ENCODE assay signal across 16 cellular contexts in genomic region chr9:37617837-37618236, GRCh38. TPM values are rescaled to one million over a fixed set of nuclear protein-coding genes. Genes with fewer than 3 reads are reported as not detected.
DNase-seq lines count a peak whose midpoint lies in the region; ATAC-seq, FAIRE-seq and TF ChIP-seq lines count a peak whose summit lies in the region.
"Had no signal": no experiment of that assay in that cellular context is flagged by ENCODE, and none has a peak within 500 bp of the region (broad histone marks: within the 10 kb centered on the region; RNA-seq: fewer than 3 reads in every experiment).

No MANE protein-coding gene starts in this region.

- ATAC-seq in sciatic nerve: no peak
- ATAC-seq: SK-N-SH treated with all-trans-retinoic acid at 6 μM for 48 hours; stimulated activated memory B cell treated with anti-CD40 and anti-IgM and Interleukin-4, amounts not matched to agents 10 μg/mL and 1 μg/mL and 100 μg/mL, for 72 hours had no signal

- DNase-seq in Daoy (ENCODE audit: low read depth) (peak; percentile 69), NCI-H1417 (lab: John Stamatoyannopoulos, UW) (peak in 2 of 3 experiments; percentile 69 to 93), astrocyte of the hippocampus (ENCODE audit: low read depth, low spot score) (peak; percentile 65), myocyte (ENCODE audit: low read depth) (peak; percentile 91), GM12892 (ENCODE audit: insufficient read length) (no peak), mucosa of gallbladder (ENCODE audit: low spot score) (no peak), DMS53 treated with DMSO at 0.1 percent for 48 hours (lab: John Stamatoyannopoulos, UW; ENCODE audit: unreplicated experiment) (no peak), sciatic nerve (ENCODE audit: low spot score) (no peak)
- DNase-seq: activated B cell treated with CpG ODN at 0.5 μM for 24 hours, activated T-cell treated with anti-CD3 and anti-CD28 coated beads for 4 hours, NCI-H1694, psoas muscle had no signal

- no peak for FAIRE-seq in GM12892 (lab: Jason Lieb, UNC)
- FAIRE-seq: endometrium had no signal

- TF ChIP-seq POLR2A in GM12892 (IDR thresholded peaks at IDR 0.05; ENCODE audit: low read depth, low read length): no peak

- intact Hi-C loops in sciatic nerve (cut with DNase I): no loop called here

RNA-seq across cellular contexts. Expression of gene TOMM5, which starts 25.4 kb away (rescaled TPM):
- 512 and 562 TPM in 2 replicates for total RNA-seq in Daoy (2014; rRNA removed; shearing (Covaris generic))
- total RNA-seq in myocyte: 107 and 109 TPM in 2 replicates
- 128 TPM for polyA plus RNA-seq in myocyte (2012)
- polyA plus RNA-seq in GM12892 (2012; ENCODE audit: missing spikeins): 242 TPM
- total RNA-seq in mucosa of gallbladder: 53.9 TPM
- total RNA-seq in sciatic nerve: 60.0 TPM

RNA-seq across cellular contexts. Expression of gene FRMPD1, which starts 32.9 kb away (rescaled TPM):
- total RNA-seq in Daoy (2014; rRNA removed; shearing (Covaris generic)): 0.03 and 0.06 TPM in 2 replicates
- 8.4 and 15.5 TPM in 2 replicates for total RNA-seq in myocyte
- polyA plus RNA-seq in myocyte (2012): 4.5 TPM
- polyA plus RNA-seq in GM12892 (2012; ENCODE audit: missing spikeins): 0.04 TPM
- total RNA-seq in mucosa of gallbladder: 5.9 TPM
- total RNA-seq in sciatic nerve: 0.67 TPM
- total RNA-seq: CD4-positive, CD25-positive, alpha-beta regulatory T cell had no signal
- polyA plus RNA-seq: CD4-positive, CD25-positive, alpha-beta regulatory T cell had no signal

RNA-seq across cellular contexts. Expression of gene FBXO10, which starts 41.7 kb away (rescaled TPM):
- 4.9 and 7.0 TPM in 2 replicates for total RNA-seq in Daoy (2014; rRNA removed; shearing (Covaris generic))
- 77.5 and 106 TPM in 2 replicates for total RNA-seq in myocyte
- polyA plus RNA-seq in myocyte (2012): 29.4 TPM
- polyA plus RNA-seq in GM12892 (2012; ENCODE audit: missing spikeins): 7.8 TPM
- total RNA-seq in mucosa of gallbladder: 9.5 TPM
- 8.0 TPM for total RNA-seq in sciatic nerve

Comparison
In these comparisons a context has a peak if more than half of its experiments do, and no peak if none do; other contexts are left out.
1. DNase-seq: peak in Daoy (single experiment), NCI-H1417 (2 of 3), astrocyte of the hippocampus (single experiment) and myocyte (single experiment); none in GM12892 (single experiment), mucosa of gallbladder (single experiment), DMS53 treated with DMSO at 0.1 percent for 48 hours (single experiment) and sciatic nerve (single experiment).